ENCODE assay signal across 10 cellular contexts in genomic region chr13:103282571-103283450, GRCh38.
DNase-seq lines count a peak whose midpoint lies in the region; ATAC-seq, FAIRE-seq and TF ChIP-seq lines count a peak whose summit lies in the region.
"Had no signal": no experiment of that assay in that cellular context is flagged by ENCODE, and none has a peak within 500 bp of the region (broad histone marks: within the 10 kb centered on the region; RNA-seq: fewer than 3 reads in every experiment).

No MANE protein-coding gene starts in this region.

- no peaks in the 10 kb centered on the region for H3K27me3 ChIP-seq in bronchial epithelial cell (ENCODE audit: control insufficient read depth, insufficient read depth, low read length)
- H3K27me3 ChIP-seq in neural progenitor cell, result no peaks in the 10 kb centered on the region

- no peak overlapping the region for H3K27ac ChIP-seq in neural progenitor cell

- H3K36me3 Mint-ChIP-seq in neural progenitor cell, result no peaks in the 10 kb centered on the region
- H3K36me3 Mint-ChIP-seq in activated T-helper 1 cell treated with anti-CD3 and anti-CD28 coated beads, Interleukin-12 subunit alpha, Interleukin-12 subunit beta, Interleukin-2, Interleukin-4 antibody, amounts not matched to agents 30 ng/mL and 10 ng/mL and 1 ng/mL, durations not matched to agents 14 hours and 24 hours and 36 hours (ENCODE audit: low read depth), result no peaks in the 10 kb centered on the region
- H3K36me3 Mint-ChIP-seq: IgD-negative memory B cell had no signal

- ATAC-seq in HG03175 (IDR thresholded peaks at IDR 0.05; ENCODE audit: unreplicated experiment), result peak; percentile 49

- no peaks in the 10 kb centered on the region for H3K4me1 ChIP-seq in neural progenitor cell

- peak overlapping the region; percentile 1 for H3K4me3 ChIP-seq in bronchial epithelial cell (ENCODE audit: low read depth, low read length)
- H3K4me3 ChIP-seq in neural progenitor cell, result no peak overlapping the region

- TF ChIP-seq CTCF in bronchial epithelial cell (IDR thresholded peaks at IDR 0.05; ENCODE audit: insufficient read depth, low read length, severe bottlenecking) (no peak), neural progenitor cell (IDR thresholded peaks at IDR 0.05) (no peak)

- H3K4me2 ChIP-seq in neural progenitor cell, result no peak overlapping the region

- DNase-seq in GM18507 (ENCODE audit: extremely low spot score, insufficient read length, low read depth) (peak; percentile 14), bronchial epithelial cell (ENCODE audit: low read depth) (peak; percentile 97), neural progenitor cell (ENCODE audit: low spot score) (no peak), NCI-H1436 treated with DMSO at 0.1 percent for 48 hours (lab: John Stamatoyannopoulos, UW) (no peak), KG1 (lab: John Stamatoyannopoulos, UW) (no peak)
- no peak for DNase-seq in stimulated activated naive CD4-positive, alpha-beta T cell (lab: John Stamatoyannopoulos, UW)
- no peak for DNase-seq in activated T-helper 1 cell treated with anti-CD3 and anti-CD28 coated beads, Interleukin-12 subunit alpha, Interleukin-12 subunit beta, Interleukin-2, Interleukin-4 antibody, amounts not matched to agents 30 ng/mL and 10 ng/mL and 1 ng/mL, durations not matched to agents 14 hours and 24 hours and 36 hours (ENCODE audit: low spot score)
- DNase-seq: DMS153 had no signal

- H3K79me2 ChIP-seq in neural progenitor cell (ENCODE audit: low read depth), result no peaks in the 10 kb centered on the region

- no peaks in the 10 kb centered on the region for H3K9me3 ChIP-seq in neural progenitor cell (ENCODE audit: low read depth)

- no peak overlapping the region for H3K9ac ChIP-seq in neural progenitor cell

- no peaks in the 10 kb centered on the region for H3K36me3 ChIP-seq in bronchial epithelial cell (ENCODE audit: control insufficient read depth, insufficient read depth, low read length)
- H3K36me3 ChIP-seq in neural progenitor cell, result no peaks in the 10 kb centered on the region

- H3K4me3 Mint-ChIP-seq in neural progenitor cell, result no peak overlapping the region
- no peak overlapping the region for H3K4me3 Mint-ChIP-seq in activated T-helper 1 cell treated with anti-CD3 and anti-CD28 coated beads, Interleukin-12 subunit alpha, Interleukin-12 subunit beta, Interleukin-2, Interleukin-4 antibody, amounts not matched to agents 30 ng/mL and 10 ng/mL and 1 ng/mL, durations not matched to agents 14 hours and 24 hours and 36 hours
- H3K4me3 Mint-ChIP-seq: IgD-negative memory B cell had no signal

- H2AFZ ChIP-seq in neural progenitor cell (replicated peaks), result peak overlapping the region; percentile 12

- no peaks in the 10 kb centered on the region for H3F3A ChIP-seq in neural progenitor cell (ENCODE audit: low read depth)

- H3K27me3 Mint-ChIP-seq in neural progenitor cell (ENCODE audit: insufficient read depth, low read depth), result peaks cover 4% of the 10 kb centered on the region
- peaks cover 4% of the 10 kb centered on the region for H3K27me3 Mint-ChIP-seq in activated T-helper 1 cell treated with anti-CD3 and anti-CD28 coated beads, Interleukin-12 subunit alpha, Interleukin-12 subunit beta, Interleukin-2, Interleukin-4 antibody, amounts not matched to agents 30 ng/mL and 10 ng/mL and 1 ng/mL, durations not matched to agents 14 hours and 24 hours and 36 hours (ENCODE audit: insufficient read depth)

- intact Hi-C loops in activated T-helper 1 cell treated with anti-CD3 and anti-CD28 coated beads, Interleukin-12 subunit alpha, Interleukin-12 subunit beta, Interleukin-2, Interleukin-4 antibody, amounts not matched to agents 30 ng/mL and 10 ng/mL and 1 ng/mL, durations not matched to agents 14 hours and 24 hours and 36 hours (cut with micrococcal nuclease), result no loop called here

- no peak overlapping the region for H3K27ac Mint-ChIP-seq in neural progenitor cell
- no peak overlapping the region for H3K27ac Mint-ChIP-seq in activated T-helper 1 cell treated with anti-CD3 and anti-CD28 coated beads, Interleukin-12 subunit alpha, Interleukin-12 subunit beta, Interleukin-2, Interleukin-4 antibody, amounts not matched to agents 30 ng/mL and 10 ng/mL and 1 ng/mL, durations not matched to agents 14 hours and 24 hours and 36 hours
- H3K27ac Mint-ChIP-seq: IgD-negative memory B cell had no signal

- FAIRE-seq in GM18507 (lab: Jason Lieb, UNC) (peak; percentile 67), bronchial epithelial cell (lab: Jason Lieb, UNC) (peak; percentile 96)

- no peaks in the 10 kb centered on the region for H4K20me1 ChIP-seq in neural progenitor cell (ENCODE audit: low read depth)

- H3K4me1 Mint-ChIP-seq in neural progenitor cell, result no peaks in the 10 kb centered on the region
- no peaks in the 10 kb centered on the region for H3K4me1 Mint-ChIP-seq in activated T-helper 1 cell treated with anti-CD3 and anti-CD28 coated beads, Interleukin-12 subunit alpha, Interleukin-12 subunit beta, Interleukin-2, Interleukin-4 antibody, amounts not matched to agents 30 ng/mL and 10 ng/mL and 1 ng/mL, durations not matched to agents 14 hours and 24 hours and 36 hours (ENCODE audit: low read depth)
- H3K4me1 Mint-ChIP-seq: IgD-negative memory B cell had no signal

- peaks cover 2% of the 10 kb centered on the region for H3K9me3 Mint-ChIP-seq in neural progenitor cell
- no peaks in the 10 kb centered on the region for H3K9me3 Mint-ChIP-seq in activated T-helper 1 cell treated with anti-CD3 and anti-CD28 coated beads, Interleukin-12 subunit alpha, Interleukin-12 subunit beta, Interleukin-2, Interleukin-4 antibody, amounts not matched to agents 30 ng/mL and 10 ng/mL and 1 ng/mL, durations not matched to agents 14 hours and 24 hours and 36 hours

Comparison
In these comparisons a context has a peak if more than half of its experiments do, and no peak if none do; other contexts are left out.
1. DNase-seq: peak in GM18507 (single experiment) and bronchial epithelial cell (single experiment); none in neural progenitor cell (single experiment), NCI-H1436 treated with DMSO at 0.1 percent for 48 hours (single experiment), stimulated activated naive CD4-positive, alpha-beta T cell (0 of 6), activated T-helper 1 cell treated with anti-CD3 and anti-CD28 coated beads, Interleukin-12 subunit alpha, Interleukin-12 subunit beta, Interleukin-2, Interleukin-4 antibody, amounts not matched to agents 30 ng/mL and 10 ng/mL and 1 ng/mL, durations not matched to agents 14 hours and 24 hours and 36 hours (single experiment) and KG1 (single experiment).